In genomic region chr3:99118381-99118780, GRCh38 we compare ENCODE assay signal across 14 cellular contexts.
"Had no signal": no experiment of that assay in that cellular context is flagged by ENCODE, and none has a peak within 500 bp of the region (broad histone marks: within the 10 kb centered on the region; RNA-seq: fewer than 3 reads in every experiment).

No MANE protein-coding gene starts in this region.

- DNase-seq: activated CD4-positive, alpha-beta T cell treated with anti-CD3 and anti-CD28 coated beads for 4 hours; activated CD8-positive, alpha-beta memory T cell treated with anti-CD3 and anti-CD28 coated beads, Interleukin-2, amount 50 U/mL, for 48 hours; activated CD8-positive, alpha-beta T cell treated with anti-CD3 and anti-CD28 coated beads, Interleukin-2, amount 10 ng/mL, durations not matched to agents 7 days and 5 days; esophagus squamous epithelium; mesendoderm; ovary; stimulated activated CD4-positive, alpha-beta T cell treated with anti-CD3 and anti-CD28 coated beads, Interleukin-4, amount 100 ng/mL, for 1 hour; stomach; T1000; uterus; WERI-Rb-1 had no signal

- H3K27me3 ChIP-seq: ascending aorta, esophagus squamous epithelium, ovary, uterus had no signal

- H3K4me3 ChIP-seq: ascending aorta, esophagus squamous epithelium, ovary, stomach, uterus had no signal

- H3K36me3 ChIP-seq: ascending aorta, esophagus squamous epithelium, ovary, stomach, uterus, WERI-Rb-1 had no signal

- H3K27ac ChIP-seq: ascending aorta, esophagus squamous epithelium, ovary, stomach, uterus, WERI-Rb-1 had no signal

- H3K4me1 ChIP-seq: ascending aorta, esophagus squamous epithelium, stomach, uterus had no signal

- H3K9me3 ChIP-seq: ascending aorta, esophagus squamous epithelium, ovary, uterus had no signal

- H3K4me3 Mint-ChIP-seq: activated CD8-positive, alpha-beta T cell treated with anti-CD3 and anti-CD28 coated beads, Interleukin-2, amount 10 ng/mL, durations not matched to agents 7 days and 5 days had no signal

- FAIRE-seq: colon, frontal cortex had no signal

- H3K27ac Mint-ChIP-seq: activated CD8-positive, alpha-beta T cell treated with anti-CD3 and anti-CD28 coated beads, Interleukin-2, amount 10 ng/mL, durations not matched to agents 7 days and 5 days had no signal
